8 cellular contexts compared by ENCODE assay signal in genomic region chr16:31873556-31874353, GRCh38. TPM values are rescaled to one million over a fixed set of nuclear protein-coding genes. Genes with fewer than 3 reads are reported as not detected.
DNase-seq lines count a peak whose midpoint lies in the region; ATAC-seq and FAIRE-seq lines count a peak whose summit lies in the region.

Gene ZNF267, plus strand, starts transcription at chr16:31873807. Its CDS starts 160 bp downstream, at chr16:31873967.

- peak; percentile 34 for ATAC-seq in GM21619 (IDR thresholded peaks at IDR 0.05; ENCODE audit: unreplicated experiment)
- ATAC-seq in naive thymus-derived CD8-positive, alpha-beta T cell: peak; percentile 72 to 73

- peak within 1 kb of the TSS; percentile 96 for H3K4me3 Mint-ChIP-seq in activated T-helper 1 cell treated with anti-CD3 and anti-CD28 coated beads, Interleukin-12 subunit alpha, Interleukin-12 subunit beta, Interleukin-2, Interleukin-4 antibody, amounts not matched to agents 30 ng/mL and 10 ng/mL and 1 ng/mL, durations not matched to agents 14 hours and 24 hours and 36 hours
- H3K4me3 Mint-ChIP-seq in naive thymus-derived CD8-positive, alpha-beta T cell: peak within 1 kb of the TSS; percentile 94 to 100 (median 96)

- peaks cover 84% of the 10 kb centered on the region for H3K4me1 Mint-ChIP-seq in activated T-helper 1 cell treated with anti-CD3 and anti-CD28 coated beads, Interleukin-12 subunit alpha, Interleukin-12 subunit beta, Interleukin-2, Interleukin-4 antibody, amounts not matched to agents 30 ng/mL and 10 ng/mL and 1 ng/mL, durations not matched to agents 14 hours and 24 hours and 36 hours (ENCODE audit: low read depth)
- peaks cover 31 to 86% (median 78%) of the 10 kb centered on the region in 4 donors for H3K4me1 Mint-ChIP-seq in naive thymus-derived CD8-positive, alpha-beta T cell

- peak within 1 kb of the TSS; percentile 94 for H3K27ac Mint-ChIP-seq in activated T-helper 1 cell treated with anti-CD3 and anti-CD28 coated beads, Interleukin-12 subunit alpha, Interleukin-12 subunit beta, Interleukin-2, Interleukin-4 antibody, amounts not matched to agents 30 ng/mL and 10 ng/mL and 1 ng/mL, durations not matched to agents 14 hours and 24 hours and 36 hours
- H3K27ac Mint-ChIP-seq in naive thymus-derived CD8-positive, alpha-beta T cell: peak within 1 kb of the TSS; percentile 93 to 99 (median 97)

- POLR2A ChIA-PET in naive thymus-derived CD8-positive, alpha-beta T cell (lab: Charles Lee): interaction anchor here (0.6 to 4.6 kb wide), 16 partner anchors 8 to 1718 kb away, joined by 3 to 25 read pairs (median 6); partner anchors contain the start of genes ARMC5, FUS, RUSF1 and SETD1A

- H3K36me3 Mint-ChIP-seq in activated T-helper 1 cell treated with anti-CD3 and anti-CD28 coated beads, Interleukin-12 subunit alpha, Interleukin-12 subunit beta, Interleukin-2, Interleukin-4 antibody, amounts not matched to agents 30 ng/mL and 10 ng/mL and 1 ng/mL, durations not matched to agents 14 hours and 24 hours and 36 hours (ENCODE audit: low read depth): peaks cover 46% of the 10 kb centered on the region
- H3K36me3 Mint-ChIP-seq in naive thymus-derived CD8-positive, alpha-beta T cell: peaks cover 0 to 21% (median 5%) of the 10 kb centered on the region in 3 donors

- H3K9me3 Mint-ChIP-seq in activated T-helper 1 cell treated with anti-CD3 and anti-CD28 coated beads, Interleukin-12 subunit alpha, Interleukin-12 subunit beta, Interleukin-2, Interleukin-4 antibody, amounts not matched to agents 30 ng/mL and 10 ng/mL and 1 ng/mL, durations not matched to agents 14 hours and 24 hours and 36 hours: peaks cover 7% of the 10 kb centered on the region
- no peaks in the 10 kb centered on the region for H3K9me3 Mint-ChIP-seq in naive thymus-derived CD8-positive, alpha-beta T cell

- intact Hi-C loops in activated T-helper 1 cell treated with anti-CD3 and anti-CD28 coated beads, Interleukin-12 subunit alpha, Interleukin-12 subunit beta, Interleukin-2, Interleukin-4 antibody, amounts not matched to agents 30 ng/mL and 10 ng/mL and 1 ng/mL, durations not matched to agents 14 hours and 24 hours and 36 hours (cut with micrococcal nuclease): loop anchor here (1.0 to 2.0 kb wide), 2 partner anchors 414 to 801 kb away; partner anchors contain the start of gene ARMC5

- peak; percentile 85 for DNase-seq in DMS153 (lab: John Stamatoyannopoulos, UW)
- DNase-seq in KG1 (lab: John Stamatoyannopoulos, UW): peak; percentile 75
- DNase-seq in RCC 7860 (ENCODE audit: low spot score): peak; percentile 73
- peak; percentile 90 for DNase-seq in activated T-helper 1 cell treated with anti-CD3 and anti-CD28 coated beads, Interleukin-12 subunit alpha, Interleukin-12 subunit beta, Interleukin-2, Interleukin-4 antibody, amounts not matched to agents 30 ng/mL and 10 ng/mL and 1 ng/mL, durations not matched to agents 14 hours and 24 hours and 36 hours (ENCODE audit: low spot score)
- peak; percentile 86 for DNase-seq in fibroblast of gingiva (ENCODE audit: low read depth)
- peak; percentile 84 to 98 (median 92) for DNase-seq in naive thymus-derived CD8-positive, alpha-beta T cell
- peak; percentile 85 to 92 (median 92) for DNase-seq in stimulated activated naive CD4-positive, alpha-beta T cell (lab: John Stamatoyannopoulos, UW)

- FAIRE-seq in RCC 7860 (lab: Jason Lieb, UNC): peak; percentile 47

- no peaks in the 10 kb centered on the region for H3K27me3 Mint-ChIP-seq in activated T-helper 1 cell treated with anti-CD3 and anti-CD28 coated beads, Interleukin-12 subunit alpha, Interleukin-12 subunit beta, Interleukin-2, Interleukin-4 antibody, amounts not matched to agents 30 ng/mL and 10 ng/mL and 1 ng/mL, durations not matched to agents 14 hours and 24 hours and 36 hours (ENCODE audit: insufficient read depth)
- no peaks in the 10 kb centered on the region for H3K27me3 Mint-ChIP-seq in naive thymus-derived CD8-positive, alpha-beta T cell

RNA-seq across cellular contexts. Expression of gene ZNF267, which starts in this region (rescaled TPM):
- 93.9 and 98.9 TPM in 2 replicates for total RNA-seq in activated T-helper 1 cell treated with anti-CD3 and anti-CD28 coated beads, Interleukin-12 subunit alpha, Interleukin-12 subunit beta, Interleukin-2, Interleukin-4 antibody, amounts not matched to agents 30 ng/mL and 10 ng/mL and 1 ng/mL, durations not matched to agents 14 hours and 24 hours and 36 hours
- 10 to 100 TPM; 48.1 to 49.2 TPM for total RNA-seq in naive thymus-derived CD8-positive, alpha-beta T cell
- 1 to 10 TPM; 7.3 to 8.1 (median 8.0) TPM for polyA plus RNA-seq in naive thymus-derived CD8-positive, alpha-beta T cell

Comparison
In these comparisons a context has a peak if more than half of its experiments do, and no peak if none do; other contexts are left out.
1. Peak in every context shown above with its lines: DNase-seq and ATAC-seq.